In the genomic region with DNA sequence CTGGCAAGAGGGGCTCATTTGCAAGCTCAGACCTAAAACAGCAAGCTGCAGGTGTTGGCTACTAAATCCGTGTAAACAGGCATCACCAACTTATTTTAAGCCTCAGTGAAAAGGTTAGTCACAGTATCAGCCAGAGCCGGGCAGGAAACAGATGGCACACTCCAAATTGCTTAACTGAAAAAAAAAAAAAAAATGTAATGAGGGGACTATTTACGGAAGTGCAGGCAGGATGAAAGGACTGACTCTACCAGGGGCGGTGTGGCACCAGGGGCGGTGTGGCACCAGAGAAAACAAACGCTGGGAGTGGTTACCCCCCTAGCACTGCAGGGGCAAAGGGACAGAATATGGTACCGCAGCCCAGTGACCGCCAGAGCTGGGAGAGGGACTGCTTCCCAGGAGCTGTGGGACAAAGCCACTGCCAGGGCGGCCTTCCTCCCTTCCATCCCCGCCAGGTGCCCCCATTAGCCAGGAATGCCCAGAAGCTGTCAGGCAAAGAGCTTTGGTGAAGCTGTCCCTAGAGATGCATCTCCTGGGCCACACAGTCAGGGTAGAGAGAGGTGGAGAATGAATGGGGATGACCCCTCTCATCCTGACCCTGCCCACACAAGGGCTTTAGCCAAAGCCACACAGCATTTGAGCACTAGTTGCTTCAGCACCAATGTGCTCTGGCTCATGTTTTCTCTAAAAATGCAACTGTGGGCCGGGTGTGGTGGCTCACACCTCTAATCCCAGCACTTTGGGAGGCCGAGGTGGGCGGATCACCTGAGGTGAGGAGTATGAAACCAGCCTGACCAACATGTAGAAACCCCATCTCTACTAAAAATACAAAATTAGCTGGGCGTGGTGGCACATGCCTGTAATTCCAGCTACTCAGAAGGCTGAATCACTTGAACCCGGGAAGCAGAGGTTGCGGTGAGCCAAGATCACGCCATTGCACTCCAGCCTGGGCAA, we compare ENCODE assay signal across 8 cellular contexts. TPM values are rescaled to one million over a fixed set of nuclear protein-coding genes. Genes with fewer than 3 reads are reported as not detected.
DNase-seq lines count a peak whose midpoint lies in the region; ATAC-seq and TF ChIP-seq lines count a peak whose summit lies in the region.

No MANE protein-coding gene starts in this region.

- peaks cover 24% of the 10 kb centered on the region for H3K4me1 Mint-ChIP-seq in activated naive CD8-positive, alpha-beta T cell treated with anti-CD3 and anti-CD28 coated beads, Interleukin-2, amount 50 U/mL, for 24 hours
- peaks cover 13% of the 10 kb centered on the region for H3K4me1 Mint-ChIP-seq in mesothelial cell of epicardium

- TF ChIP-seq CTCF in AG10803 (conservative IDR thresholded peaks at IDR 0.05; ENCODE audit: low read length) (no peak), mucosa of descending colon (IDR thresholded peaks at IDR 0.05) (no peak), mesothelial cell of epicardium (IDR thresholded peaks at IDR 0.05; ENCODE audit: unreplicated experiment) (no peak)

- H3K9me3 ChIP-seq in mucosa of descending colon: no peaks in the 10 kb centered on the region

- peaks cover 40% of the 10 kb centered on the region for H3K4me1 ChIP-seq in mucosa of descending colon (ENCODE audit: low read depth)

- peak overlapping the region; percentile 64 for H3K27ac Mint-ChIP-seq in activated naive CD8-positive, alpha-beta T cell treated with anti-CD3 and anti-CD28 coated beads, Interleukin-2, amount 50 U/mL, for 24 hours
- no peak overlapping the region for H3K27ac Mint-ChIP-seq in mesothelial cell of epicardium

- no peaks in the 10 kb centered on the region for H3K36me3 Mint-ChIP-seq in activated naive CD8-positive, alpha-beta T cell treated with anti-CD3 and anti-CD28 coated beads, Interleukin-2, amount 50 U/mL, for 24 hours (ENCODE audit: low read depth)
- H3K36me3 Mint-ChIP-seq in mesothelial cell of epicardium: no peaks in the 10 kb centered on the region

- H3K4me3 ChIP-seq in AG10803 (ENCODE audit: low read length) (no peak overlapping the region), mucosa of descending colon (no peak overlapping the region)

- H3K9me3 Mint-ChIP-seq in activated naive CD8-positive, alpha-beta T cell treated with anti-CD3 and anti-CD28 coated beads, Interleukin-2, amount 50 U/mL, for 24 hours: no peaks in the 10 kb centered on the region
- no peaks in the 10 kb centered on the region for H3K9me3 Mint-ChIP-seq in mesothelial cell of epicardium

- ATAC-seq in GM18861 (IDR thresholded peaks at IDR 0.05; ENCODE audit: unreplicated experiment) (peak; percentile 76), HG03066 (IDR thresholded peaks at IDR 0.05; ENCODE audit: low read depth, unreplicated experiment) (peak; percentile 62), mucosa of descending colon (peak; percentile 82), HG03565 (IDR thresholded peaks at IDR 0.05; ENCODE audit: unreplicated experiment) (no peak)
- ATAC-seq in activated naive CD8-positive, alpha-beta T cell treated with anti-CD3 and anti-CD28 coated beads, Interleukin-2, amount 50 U/mL, for 24 hours: peak; percentile 77

- H3K36me3 ChIP-seq in mucosa of descending colon (ENCODE audit: low read depth): no peaks in the 10 kb centered on the region

- DNase-seq in AG10803 (ENCODE audit: low read depth): peak; percentile 25
- DNase-seq in NCI-H2196 (lab: John Stamatoyannopoulos, UW; ENCODE audit: unreplicated experiment): peak; percentile 21
- DNase-seq in activated naive CD8-positive, alpha-beta T cell treated with anti-CD3 and anti-CD28 coated beads, Interleukin-2, amount 50 U/mL, for 24 hours: peak; percentile 27
- peak; percentile 54 to 72 (median 64) for DNase-seq in mucosa of descending colon
- no peak for DNase-seq in mesothelial cell of epicardium (ENCODE audit: low spot score in 2 of 2, unreplicated experiment in 2 of 2)

- no peaks in the 10 kb centered on the region for H3K27me3 Mint-ChIP-seq in activated naive CD8-positive, alpha-beta T cell treated with anti-CD3 and anti-CD28 coated beads, Interleukin-2, amount 50 U/mL, for 24 hours
- H3K27me3 Mint-ChIP-seq in mesothelial cell of epicardium (ENCODE audit: low read depth): no peaks in the 10 kb centered on the region

- intact Hi-C loops in mucosa of descending colon (cut with DNase I, micrococcal nuclease): no loop called here

- H3K4me3 Mint-ChIP-seq in activated naive CD8-positive, alpha-beta T cell treated with anti-CD3 and anti-CD28 coated beads, Interleukin-2, amount 50 U/mL, for 24 hours: peak overlapping the region; percentile 25
- H3K4me3 Mint-ChIP-seq in mesothelial cell of epicardium: no peak overlapping the region

RNA-seq across cellular contexts. Expression of gene GFOD1, which starts 39.6 kb away (rescaled TPM):
- total RNA-seq in mucosa of descending colon (10 to 100 TPM; 10.4 to 22.4 (median 13.2) TPM), mesothelial cell of epicardium (3.5 to 4.8 TPM (median 4.0 TPM) in 3 replicates)

RNA-seq across cellular contexts. Expression of gene SIRT5, which starts 47.4 kb away (rescaled TPM):
- total RNA-seq in mucosa of descending colon (10 to 100 TPM; 15.9 to 21.1 (median 16.5) TPM), mesothelial cell of epicardium (21.1 to 23.6 TPM (median 21.5 TPM) in 3 replicates)

Comparison
In these comparisons a context has a peak if more than half of its experiments do, and no peak if none do; other contexts are left out.
1. DNase-seq: peak in AG10803 (single experiment), NCI-H2196 (single experiment), activated naive CD8-positive, alpha-beta T cell treated with anti-CD3 and anti-CD28 coated beads, Interleukin-2, amount 50 U/mL, for 24 hours (single experiment) and mucosa of descending colon (3 of 3); none in mesothelial cell of epicardium (0 of 2).